ENCODE assay signal across 8 cellular contexts in genomic region chr14:56367416-56367815, GRCh38.
"Had no signal": no experiment of that assay in that cellular context is flagged by ENCODE, and none has a peak within 500 bp of the region (broad histone marks: within the 10 kb centered on the region; RNA-seq: fewer than 3 reads in every experiment).

No MANE protein-coding gene starts in this region.

- DNase-seq: GDM1, GF-D8 had no signal

- H3K4me3 ChIP-seq: GM12878 had no signal

- ATAC-seq: GM12878 had no signal

- FAIRE-seq: G401.6, GM12878, GM12891, GM12892, GM18507, GM19239 had no signal
